19 cellular contexts compared by ENCODE assay signal in genomic region chr4:75745721-75746199, GRCh38. TPM values are rescaled to one million over a fixed set of nuclear protein-coding genes. Genes with fewer than 3 reads are reported as not detected.
DNase-seq lines count a peak whose midpoint lies in the region; ATAC-seq and TF ChIP-seq lines count a peak whose summit lies in the region.
"Had no signal": no experiment of that assay in that cellular context is flagged by ENCODE, and none has a peak within 500 bp of the region (broad histone marks: within the 10 kb centered on the region; RNA-seq: fewer than 3 reads in every experiment).

No MANE protein-coding gene starts in this region.

- H3K9me3 Mint-ChIP-seq in endothelial cell (ENCODE audit: unreplicated experiment) = no peaks in the 10 kb centered on the region
- no peaks in the 10 kb centered on the region for H3K9me3 Mint-ChIP-seq in nephron progenitor cell
- H3K9me3 Mint-ChIP-seq: CD4-positive, alpha-beta T cell; neural crest cell; stimulated activated effector memory CD8-positive, alpha-beta T cell treated with anti-CD3 and anti-CD28 coated beads, Interleukin-12 subunit alpha, Interleukin-12 subunit beta, amount 100 ng/mL, for 72 hours had no signal

- DNase-seq in GF-D8 (lab: John Stamatoyannopoulos, UW) = peak; percentile 41
- DNase-seq in OCI-M1 (lab: John Stamatoyannopoulos, UW) = peak; percentile 38
- DNase-seq in endothelial cell (ENCODE audit: low spot score) = no peak
- no peak for DNase-seq in nephron progenitor cell
- DNase-seq in cerebellum (ENCODE audit: low spot score) = no peak
- DNase-seq: activated naive CD4-positive, alpha-beta T cell treated with Interleukin-2 at 50 U/mL for 16 hours; activated T-cell treated with anti-CD3 and anti-CD28 coated beads, Interleukin-2, amount 50 U/mL, for 1 hour; CD4-positive, alpha-beta T cell; NCI-H146; NCI-H2171 treated with DMSO at 0.1 percent for 48 hours; NCI-H69; posterior cingulate gyrus; stimulated activated CD4-positive, alpha-beta T cell treated with anti-CD3 and anti-CD28 coated beads, Interleukin-2, amount 100 ng/mL, for 24 hours; uterus had no signal

- no peaks in the 10 kb centered on the region for H3K27me3 Mint-ChIP-seq in endothelial cell (ENCODE audit: unreplicated experiment)
- H3K27me3 Mint-ChIP-seq in nephron progenitor cell (ENCODE audit: low read depth, poor library complexity) = no peaks in the 10 kb centered on the region
- H3K27me3 Mint-ChIP-seq: CD4-positive, alpha-beta T cell had no signal

- no peak for TF ChIP-seq CTCF in endothelial cell (IDR thresholded peaks at IDR 0.05; ENCODE audit: unreplicated experiment)
- TF ChIP-seq CTCF in nephron progenitor cell (IDR thresholded peaks at IDR 0.05) = no peak

- H3K27ac Mint-ChIP-seq in endothelial cell (ENCODE audit: unreplicated experiment) (peak overlapping the region; percentile 86), nephron progenitor cell (peak overlapping the region; percentile 68)
- H3K27ac Mint-ChIP-seq: stimulated activated effector memory CD8-positive, alpha-beta T cell treated with anti-CD3 and anti-CD28 coated beads, Interleukin-12 subunit alpha, Interleukin-12 subunit beta, amount 100 ng/mL, for 72 hours had no signal

- H3K4me1 Mint-ChIP-seq in endothelial cell (ENCODE audit: unreplicated experiment) (peaks cover 14% of the 10 kb centered on the region), nephron progenitor cell (no peaks in the 10 kb centered on the region)

- H3K4me3 Mint-ChIP-seq in endothelial cell (ENCODE audit: unreplicated experiment) (no peak overlapping the region), nephron progenitor cell (no peak overlapping the region)
- H3K4me3 Mint-ChIP-seq: CD4-positive, alpha-beta T cell; neural crest cell; stimulated activated effector memory CD8-positive, alpha-beta T cell treated with anti-CD3 and anti-CD28 coated beads, Interleukin-12 subunit alpha, Interleukin-12 subunit beta, amount 100 ng/mL, for 72 hours had no signal

- no peak for ATAC-seq in GM19351 (IDR thresholded peaks at IDR 0.05; ENCODE audit: unreplicated experiment)
- ATAC-seq in HG02938 (IDR thresholded peaks at IDR 0.05; ENCODE audit: unreplicated experiment) = no peak
- ATAC-seq: activated CD4-positive, CD25-positive, alpha-beta regulatory T cell treated with anti-CD3 and anti-CD28 coated beads, Interleukin-2, amount 50 U/mL, for 24 hours; stimulated activated effector memory CD8-positive, alpha-beta T cell treated with anti-CD3 and anti-CD28 coated beads, Interleukin-12 subunit alpha, Interleukin-12 subunit beta, amount 100 ng/mL, for 72 hours had no signal

- peaks cover 4% of the 10 kb centered on the region for H3K36me3 Mint-ChIP-seq in endothelial cell (ENCODE audit: low read depth, unreplicated experiment)
- peaks cover 14% of the 10 kb centered on the region for H3K36me3 Mint-ChIP-seq in nephron progenitor cell (ENCODE audit: low read depth)

RNA-seq across cellular contexts. Expression of gene USO1, which starts 21.4 kb away (rescaled TPM):
- total RNA-seq in endothelial cell (ENCODE audit: unreplicated experiment) = 48.5 TPM
- 47.7 TPM for total RNA-seq in cerebellum

Comparison
In these comparisons a context has a peak if more than half of its experiments do, and no peak if none do; other contexts are left out.
1. DNase-seq: peak in GF-D8 (single experiment) and OCI-M1 (single experiment); none in endothelial cell (single experiment), nephron progenitor cell (single experiment) and cerebellum (single experiment).